24 cellular contexts compared by ENCODE assay signal in the genomic region with DNA sequence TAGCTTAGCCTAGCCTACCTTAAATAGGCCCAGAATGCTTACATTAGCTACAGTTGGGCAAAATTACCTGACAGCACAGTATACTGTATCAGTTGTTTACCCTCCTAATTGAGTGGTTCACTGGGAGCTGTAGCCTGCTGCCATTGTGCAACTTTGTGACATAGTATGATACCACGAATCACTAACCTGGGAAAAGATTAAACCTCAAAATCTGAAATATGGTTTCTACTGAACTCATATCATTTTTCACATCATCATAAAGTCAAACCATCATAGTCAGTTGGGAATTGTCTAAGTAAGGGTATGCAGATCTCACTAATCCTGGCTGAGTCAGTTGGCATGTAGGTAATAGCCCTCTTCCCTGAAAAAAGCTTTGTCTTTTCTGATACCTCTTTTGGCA. TPM values are rescaled to one million over a fixed set of nuclear protein-coding genes. Genes with fewer than 3 reads are reported as not detected.
DNase-seq lines count a peak whose midpoint lies in the region; ATAC-seq and TF ChIP-seq lines count a peak whose summit lies in the region.
"Had no signal": no experiment of that assay in that cellular context is flagged by ENCODE, and none has a peak within 500 bp of the region (broad histone marks: within the 10 kb centered on the region; RNA-seq: fewer than 3 reads in every experiment).

No MANE protein-coding gene starts in this region.

- peak overlapping the region in 2 of 8 donors; percentile 30 to 42 for H3K4me3 Mint-ChIP-seq in CD4-positive, alpha-beta memory T cell
- H3K4me3 Mint-ChIP-seq: activated T-helper 1 cell treated with anti-CD3 and anti-CD28 coated beads, Interleukin-12 subunit alpha, Interleukin-12 subunit beta, Interleukin-2, Interleukin-4 antibody, amounts not matched to agents 30 ng/mL and 10 ng/mL and 1 ng/mL, durations not matched to agents 14 hours and 24 hours and 36 hours had no signal

- H3K4me1 Mint-ChIP-seq in CD4-positive, alpha-beta memory T cell = peaks cover 40 to 74% (median 53%) of the 10 kb centered on the region in 4 donors

- no peak for ATAC-seq in heart left ventricle
- ATAC-seq in mucosa of descending colon = no peak

- TF ChIP-seq CTCF in NB4 (IDR thresholded peaks at IDR 0.05; ENCODE audit: low read depth, low read length) (no peak), heart left ventricle (IDR thresholded peaks at IDR 0.05) (no peak), mucosa of descending colon (IDR thresholded peaks at IDR 0.05) (no peak)

- H3K4me3 ChIP-seq in NB4 (ENCODE audit: low read depth, low read length) = no peak overlapping the region
- no peak overlapping the region for H3K4me3 ChIP-seq in heart left ventricle
- no peak overlapping the region for H3K4me3 ChIP-seq in CD4-positive, alpha-beta memory T cell (ENCODE audit: low read length in 2 of 2)
- H3K4me3 ChIP-seq in mucosa of descending colon = no peak overlapping the region
- H3K4me3 ChIP-seq: ascending aorta, lower lobe of right lung, ovary, PC-9, SJSA1, upper lobe of left lung had no signal

- H3K27ac Mint-ChIP-seq in CD4-positive, alpha-beta memory T cell = no peak overlapping the region
- H3K27ac Mint-ChIP-seq: activated T-helper 1 cell treated with anti-CD3 and anti-CD28 coated beads, Interleukin-12 subunit alpha, Interleukin-12 subunit beta, Interleukin-2, Interleukin-4 antibody, amounts not matched to agents 30 ng/mL and 10 ng/mL and 1 ng/mL, durations not matched to agents 14 hours and 24 hours and 36 hours; IgD-negative memory B cell had no signal

- H3K9me3 Mint-ChIP-seq in CD4-positive, alpha-beta memory T cell = no peaks in the 10 kb centered on the region
- H3K9me3 Mint-ChIP-seq: activated T-helper 1 cell treated with anti-CD3 and anti-CD28 coated beads, Interleukin-12 subunit alpha, Interleukin-12 subunit beta, Interleukin-2, Interleukin-4 antibody, amounts not matched to agents 30 ng/mL and 10 ng/mL and 1 ng/mL, durations not matched to agents 14 hours and 24 hours and 36 hours had no signal

- intact Hi-C loops in heart left ventricle (cut with DNase I) (loop anchor here in 1 of 10 donors (10.0 kb wide), 1 partner anchor 107 kb away; no protein-coding TSS in a partner anchor), mucosa of descending colon (cut with DNase I, micrococcal nuclease) (no loop called here)
- intact Hi-C loops in CD4-positive, alpha-beta memory T cell (cut with micrococcal nuclease) = no loop called here

- peaks cover 0 to 6% (median 0%) of the 10 kb centered on the region in 9 donors for H3K36me3 ChIP-seq in heart left ventricle
- H3K36me3 ChIP-seq in CD4-positive, alpha-beta memory T cell (ENCODE audit: insufficient read depth, low read length) = no peaks in the 10 kb centered on the region
- no peaks in the 10 kb centered on the region for H3K36me3 ChIP-seq in mucosa of descending colon (ENCODE audit: low read depth)
- H3K36me3 ChIP-seq: ascending aorta, lower lobe of right lung, ovary, upper lobe of left lung had no signal

- no peak overlapping the region for H3K27ac ChIP-seq in heart left ventricle
- H3K27ac ChIP-seq in CD4-positive, alpha-beta memory T cell (ENCODE audit: low read depth, low read length) = no peak overlapping the region
- H3K27ac ChIP-seq: 22Rv1, ascending aorta, lower lobe of right lung, ovary, PC-9, SJSA1, upper lobe of left lung had no signal

- TF ChIP-seq POLR2A in NB4 (IDR thresholded peaks at IDR 0.05; ENCODE audit: extremely low read depth, insufficient read length) = no peak
- TF ChIP-seq POLR2A in heart left ventricle (IDR thresholded peaks at IDR 0.05) = no peak

- no peaks in the 10 kb centered on the region for H3K27me3 Mint-ChIP-seq in CD4-positive, alpha-beta memory T cell
- H3K27me3 Mint-ChIP-seq: IgD-negative memory B cell had no signal

- H3K27me3 ChIP-seq in heart left ventricle = no peaks in the 10 kb centered on the region
- H3K27me3 ChIP-seq in CD4-positive, alpha-beta memory T cell (ENCODE audit: insufficient read depth, low read length) = no peaks in the 10 kb centered on the region
- H3K27me3 ChIP-seq: ascending aorta, ovary, SJSA1, upper lobe of left lung had no signal

- H3K4me1 ChIP-seq in heart left ventricle (peaks cover 0 to 31% (median 8%) of the 10 kb centered on the region in 12 donors), mucosa of descending colon (ENCODE audit: low read depth) (no peaks in the 10 kb centered on the region)
- peaks cover 63% of the 10 kb centered on the region for H3K4me1 ChIP-seq in CD4-positive, alpha-beta memory T cell (ENCODE audit: insufficient read depth, low read length)
- H3K4me1 ChIP-seq: SJSA1 had no signal

- H3K36me3 Mint-ChIP-seq in CD4-positive, alpha-beta memory T cell = peaks cover under 1 to 13% of the 10 kb centered on the region in 2 donors

- POLR2A ChIA-PET in CD4-positive, alpha-beta memory T cell (lab: Charles Lee; ENCODE audit: partially characterized antibody) = interaction anchor here (1.6 kb wide), 1 partner anchor 9 kb away, joined by 10 read pairs; the partner anchor contains the start of gene PAN3

- CTCF ChIA-PET in CD4-positive, alpha-beta memory T cell (lab: Charles Lee; ENCODE audit: partially characterized antibody) = interaction anchor here (0.6 kb wide), 1 partner anchor 1035 kb away, joined by 3 read pairs; no protein-coding TSS in a partner anchor

- 82 to 92% (median 87%) methylated on average over 1 of the region's 1 CpG for WGBS in heart left ventricle, 4 donors

- no peaks in the 10 kb centered on the region for H3K9me3 ChIP-seq in heart left ventricle
- no peaks in the 10 kb centered on the region for H3K9me3 ChIP-seq in CD4-positive, alpha-beta memory T cell (ENCODE audit: control insufficient read depth in 1 of 2, low read length in 2 of 2)
- H3K9me3 ChIP-seq in mucosa of descending colon = no peaks in the 10 kb centered on the region
- H3K9me3 ChIP-seq: ascending aorta, lower lobe of right lung, ovary, SJSA1, upper lobe of left lung had no signal

- DNase-seq in NCI-H510A treated with DMSO at 0.1 percent for 48 hours (lab: John Stamatoyannopoulos, UW) = peak; percentile 7
- DNase-seq in NCI-H510A (lab: John Stamatoyannopoulos, UW) = no peak
- DNase-seq in AG08396 (ENCODE audit: low spot score) = peak; percentile 7
- peak; percentile 36 for DNase-seq in NB4 (ENCODE audit: low read depth)
- DNase-seq in fibroblast of peridontal ligament (ENCODE audit: extremely low read depth) = peak; percentile 27
- DNase-seq in heart left ventricle = no peak
- no peak for DNase-seq in CD4-positive, alpha-beta memory T cell
- DNase-seq in mucosa of descending colon = no peak
- DNase-seq: activated CD4-positive, alpha-beta T cell treated with anti-CD3 and anti-CD28 coated beads for 4 hours; C1 segment of cervical spinal cord; DMS 273 treated with DMSO at 0.1 percent for 48 hours; lower lobe of right lung; NCI-H1092 treated with DMSO at 0.1 percent for 48 hours; NCI-H526 treated with DMSO at 0.1 percent for 48 hours; ovary; T-helper 9 cell; upper lobe of left lung had no signal

RNA-seq across cellular contexts. Expression of gene PAN3, which starts 9.1 kb away (rescaled TPM):
- 10 to 100 TPM in 3 of 9 donors, 1 to 10 TPM in 6; 7.4 to 18.8 (median 9.5) TPM for total RNA-seq in heart left ventricle
- polyA plus RNA-seq in heart left ventricle = 1 to 10 TPM; 4.1 to 5.6 TPM
- total RNA-seq in CD4-positive, alpha-beta memory T cell = 10 to 100 TPM; 66.0 to 66.7 TPM
- polyA plus RNA-seq in CD4-positive, alpha-beta memory T cell = 1 to 10 TPM; 2.8 to 6.7 TPM
- total RNA-seq in mucosa of descending colon = 10 to 100 TPM; 28.4 to 43.7 (median 40.2) TPM

RNA-seq across cellular contexts. Expression of gene FLT3, which starts 47.1 kb away (rescaled TPM):
- under 1 TPM in 7 of 9 donors, not detected in 2; 0.09 to 0.48 (median 0.23) TPM for total RNA-seq in heart left ventricle
- polyA plus RNA-seq in heart left ventricle = under 1 TPM; 0.11 to 0.18 TPM
- not detected for total RNA-seq in CD4-positive, alpha-beta memory T cell
- not detected for polyA plus RNA-seq in CD4-positive, alpha-beta memory T cell
- total RNA-seq in mucosa of descending colon = under 1 TPM; 0.09 to 0.51 (median 0.41) TPM
- total RNA-seq: activated T-helper 1 cell treated with anti-CD3 and anti-CD28 coated beads, Interleukin-12 subunit alpha, Interleukin-12 subunit beta, Interleukin-2, Interleukin-4 antibody, amounts not matched to agents 30 ng/mL and 10 ng/mL and 1 ng/mL, durations not matched to agents 14 hours and 24 hours and 36 hours; ascending aorta; glomerular endothelial cell; PC-9; SJSA1 had no signal

Comparison
In these comparisons a context has a peak if more than half of its experiments do, and no peak if none do; other contexts are left out.
1. DNase-seq: peak in NCI-H510A treated with DMSO at 0.1 percent for 48 hours (single experiment), AG08396 (single experiment), NB4 (single experiment) and fibroblast of peridontal ligament (single experiment); none in NCI-H510A (single experiment), heart left ventricle (0 of 5), CD4-positive, alpha-beta memory T cell (0 of 5) and mucosa of descending colon (0 of 3).